Comparison of ENCODE assay signal across 29 cellular contexts in the genomic region with DNA sequence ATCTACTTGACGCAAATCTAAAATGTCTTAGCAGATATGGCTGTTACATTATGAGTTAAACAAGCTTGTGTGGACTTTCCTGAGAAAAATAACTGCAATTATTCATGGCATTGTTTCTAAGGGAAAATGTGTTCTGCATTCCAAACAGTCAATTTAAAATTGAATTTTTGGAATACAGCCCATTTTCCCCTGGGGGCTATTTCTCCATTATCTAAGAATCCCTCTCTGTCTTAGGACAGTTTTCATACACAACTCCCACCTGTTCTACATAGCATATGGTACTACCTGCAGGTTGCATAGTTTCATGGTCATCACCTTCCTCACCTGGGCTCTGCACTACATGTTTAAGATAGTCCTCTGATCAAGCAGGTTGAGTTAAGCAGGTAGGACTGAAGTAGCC.
"Had no signal": no experiment of that assay in that cellular context is flagged by ENCODE, and none has a peak within 500 bp of the region (broad histone marks: within the 10 kb centered on the region; RNA-seq: fewer than 3 reads in every experiment).

No MANE protein-coding gene starts in this region.

- ATAC-seq: activated CD8-positive, alpha-beta memory T cell treated with anti-CD3 and anti-CD28 coated beads, Interleukin-2, amount 10 ng/mL, durations not matched to agents 7 days and 5 days; activated T-helper 17 cell treated with anti-CD3 and anti-CD28 coated beads, Interleukin-2, amount 50 U/mL, for 72 hours; Panc1; T-helper 17 cell had no signal

- H3K27ac ChIP-seq: breast epithelium, colonic mucosa, RWPE1, SJCRH30 had no signal

- H3K4me3 ChIP-seq: breast epithelium, colonic mucosa, SJCRH30 had no signal

- H3K9me3 ChIP-seq: breast epithelium, colonic mucosa, SJCRH30 had no signal

- H3K4me1 ChIP-seq: breast epithelium, colonic mucosa had no signal

- DNase-seq: activated B cell treated with CpG ODN at 0.5 μM for 24 hours; activated CD4-positive, alpha-beta T cell treated with anti-CD3 and anti-CD28 coated beads for 1 hour; activated CD4-positive, alpha-beta T cell treated with anti-CD3 and anti-CD28 coated beads, Interleukin-2, amount 10 ng/mL, durations not matched to agents 24 days and 14 days; activated CD4-positive, alpha-beta T cell treated with anti-CD3 and anti-CD28 coated beads, Interleukin-2, amount 50 U/mL, for 48 hours; activated CD8-positive, alpha-beta memory T cell treated with anti-CD3 and anti-CD28 coated beads, Interleukin-2, amount 10 ng/mL, durations not matched to agents 7 days and 5 days; activated gamma-delta T cell treated with Interleukin-2 at 50 U/mL for 16 hours; activated naive CD4-positive, alpha-beta T cell treated with anti-CD3 and anti-CD28 coated beads, Interleukin-2, amount 10 ng/mL, durations not matched to agents 7 days and 5 days; activated naive CD8-positive, alpha-beta T cell treated with anti-CD3 and anti-CD28 coated beads for 36 hours; activated T-cell treated with anti-CD3 and anti-CD28 coated beads, Interleukin-2, amount 50 U/mL, for 24 hours; caudate nucleus; colonic mucosa; Kasumi-1; NCI-H1048; NCI-H1417; NCI-H1930; NCI-H2171; NCI-H2227 treated with DMSO at 0.1 percent for 48 hours; NCI-H446 treated with DMSO at 0.1 percent for 48 hours; NCI-H524 treated with DMSO at 0.1 percent for 48 hours; NCI-H774; NK-92 treated with Interleukin-12 subunit alpha and Interleukin-12 subunit beta, amount 100 ng/mL, for 24 hours; Right ventricle myocardium superior; T-helper 17 cell; T-helper 9 cell had no signal

- H3K27me3 ChIP-seq: breast epithelium, colonic mucosa, SJCRH30 had no signal

- H3K36me3 ChIP-seq: breast epithelium, colonic mucosa, SJCRH30 had no signal
